ENCODE assay signal across 14 cellular contexts in the genomic region with DNA sequence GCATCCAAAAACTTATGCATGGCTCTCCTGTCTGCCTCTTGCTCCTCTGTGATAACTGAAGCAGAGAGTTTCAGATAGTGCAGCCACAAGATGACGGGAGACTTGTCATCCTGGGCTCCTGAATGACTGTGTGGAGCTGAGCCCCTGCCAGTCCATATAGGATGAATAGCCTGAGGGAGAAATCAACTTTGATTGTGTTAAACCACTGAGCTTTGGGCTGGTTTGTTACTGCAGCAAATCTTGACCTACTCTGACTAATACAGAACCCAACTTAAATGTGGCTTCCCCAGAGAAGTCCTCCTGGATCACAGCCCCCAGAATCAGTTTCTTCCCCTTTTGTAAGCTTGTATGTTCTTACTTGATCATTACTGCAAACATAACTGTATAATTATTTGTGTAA. TPM values are rescaled to one million over a fixed set of nuclear protein-coding genes. Genes with fewer than 3 reads are reported as not detected.
DNase-seq lines count a peak whose midpoint lies in the region; ATAC-seq and TF ChIP-seq lines count a peak whose summit lies in the region.
"Had no signal": no experiment of that assay in that cellular context is flagged by ENCODE, and none has a peak within 500 bp of the region (broad histone marks: within the 10 kb centered on the region; RNA-seq: fewer than 3 reads in every experiment).

No MANE protein-coding gene starts in this region.

- ATAC-seq in heart right ventricle = no peak

- H3K27me3 Mint-ChIP-seq in nephron progenitor cell (ENCODE audit: low read depth, poor library complexity) = peaks cover 32% of the 10 kb centered on the region

- CTCF ChIA-PET in RWPE1 (lab: Yijun Ruan, JAX) = interaction anchor here (0.6 to 1.7 kb wide), 2 partner anchors 10 to 133 kb away, joined by 4 read pairs; no protein-coding TSS in a partner anchor

- H3K4me1 ChIP-seq in left ventricle myocardium inferior (peaks cover 2% of the 10 kb centered on the region), heart right ventricle (peaks cover 0 to 10% (median 0%) of the 10 kb centered on the region in 9 donors), tibial nerve (no peaks in the 10 kb centered on the region)
- H3K4me1 ChIP-seq: Caco-2 had no signal

- 81 to 87% methylated on average over 1 of the region's 1 CpG for WGBS in heart right ventricle, 2 donors
- WGBS in tibial nerve, 2 donors = 85 to 89% methylated on average over 1 of the region's 1 CpG

- H3K4me3 Mint-ChIP-seq in nephron progenitor cell = no peak overlapping the region
- H3K4me3 Mint-ChIP-seq: CD14-positive monocyte; CD8-positive, alpha-beta memory T cell had no signal

- TF ChIP-seq POLR2A in tibial nerve (IDR thresholded peaks at IDR 0.05) = no peak

- POLR2A ChIA-PET in RWPE1 (lab: Yijun Ruan, JAX; ENCODE audit: low non-redundant PET) = no interaction called here

- peaks cover 4% of the 10 kb centered on the region for H3K4me1 Mint-ChIP-seq in nephron progenitor cell
- H3K4me1 Mint-ChIP-seq: CD14-positive monocyte had no signal

- intact Hi-C loops in left ventricle myocardium inferior (cut with micrococcal nuclease) = no loop called here
- intact Hi-C loops in heart right ventricle (cut with DNase I) = no loop called here

- H3K9me3 ChIP-seq in left ventricle myocardium inferior (replicated peaks) (no peaks in the 10 kb centered on the region), heart right ventricle (no peaks in the 10 kb centered on the region), tibial nerve (no peaks in the 10 kb centered on the region)
- H3K9me3 ChIP-seq: Caco-2 had no signal

- no peak for TF ChIP-seq CTCF in left ventricle myocardium inferior (IDR thresholded peaks at IDR 0.05; ENCODE audit: borderline replicate concordance)
- TF ChIP-seq CTCF in heart right ventricle (IDR thresholded peaks at IDR 0.05) = no peak
- TF ChIP-seq CTCF in RWPE1 (conservative IDR thresholded peaks at IDR 0.05; ENCODE audit: low read depth) = no peak
- TF ChIP-seq CTCF in nephron progenitor cell (IDR thresholded peaks at IDR 0.05) = no peak
- no peak for TF ChIP-seq CTCF in tibial nerve (IDR thresholded peaks at IDR 0.05)

- no peaks in the 10 kb centered on the region for H3K36me3 Mint-ChIP-seq in nephron progenitor cell (ENCODE audit: low read depth)
- H3K36me3 Mint-ChIP-seq: CD14-positive monocyte; CD8-positive, alpha-beta memory T cell had no signal

- peaks cover 6% of the 10 kb centered on the region for H3K9me3 Mint-ChIP-seq in nephron progenitor cell
- H3K9me3 Mint-ChIP-seq: CD8-positive, alpha-beta memory T cell had no signal

- H3K36me3 ChIP-seq in left ventricle myocardium inferior (no peaks in the 10 kb centered on the region), heart right ventricle (no peaks in the 10 kb centered on the region), tibial nerve (no peaks in the 10 kb centered on the region)

- H3K4me3 ChIP-seq in left ventricle myocardium inferior (no peak overlapping the region), heart right ventricle (no peak overlapping the region), tibial nerve (no peak overlapping the region)

- DNase-seq in left ventricle myocardium inferior (no peak), heart right ventricle (no peak), RWPE1 (ENCODE audit: low spot score) (no peak), nephron progenitor cell (no peak), tibial nerve (ENCODE audit: low spot score in 2 of 2) (no peak), LoVo (ENCODE audit: low spot score) (no peak)
- DNase-seq: Caco-2; CD8-positive, alpha-beta memory T cell; DMS53; GF-D8; HCEC 1CT had no signal

- peak overlapping the region; percentile 76 for H3K27ac ChIP-seq in left ventricle myocardium inferior (replicated peaks)
- H3K27ac ChIP-seq in heart right ventricle = no peak overlapping the region
- peak overlapping the region; percentile 97 for H3K27ac ChIP-seq in RWPE1
- no peak overlapping the region for H3K27ac ChIP-seq in tibial nerve
- H3K27ac ChIP-seq: 22Rv1, HL-60 had no signal

- TF ChIP-seq EP300 in tibial nerve (IDR thresholded peaks at IDR 0.05) = no peak

- H3K27me3 ChIP-seq in left ventricle myocardium inferior (ENCODE audit: low read depth) = peaks cover 7% of the 10 kb centered on the region
- peaks cover 0 to under 1% (median 0%) of the 10 kb centered on the region in 7 donors for H3K27me3 ChIP-seq in heart right ventricle
- no peaks in the 10 kb centered on the region for H3K27me3 ChIP-seq in tibial nerve

- peak overlapping the region; percentile 44 for H3K27ac Mint-ChIP-seq in nephron progenitor cell
- H3K27ac Mint-ChIP-seq: CD14-positive monocyte had no signal

RNA-seq across cellular contexts. Expression of a gene that starts 11.2 kb away (rescaled TPM):
- total RNA-seq in left ventricle myocardium inferior (48.7 TPM), heart right ventricle (10 to 100 TPM; 47.6 to 62.4 (median 54.5) TPM), tibial nerve (10 to 100 TPM; 11.5 to 27.8 (median 17.8) TPM)
- polyA plus RNA-seq in heart right ventricle = 10 to 100 TPM; 62.0 to 66.2 TPM

RNA-seq across cellular contexts. Expression of a gene that starts 15.2 kb away (rescaled TPM):
- 0.11 TPM for total RNA-seq in left ventricle myocardium inferior
- 1 to 10 TPM in 1 of 10 donors, under 1 TPM in 6, not detected in 3; 0.12 to 1.1 (median 0.36) TPM for total RNA-seq in heart right ventricle
- under 1 TPM; 0.13 to 0.15 TPM for polyA plus RNA-seq in heart right ventricle
- total RNA-seq in tibial nerve = under 1 TPM in 1 of 4 donors, not detected in 3; 0.84 TPM

RNA-seq across cellular contexts. Expression of a gene that starts 29.3 kb away (rescaled TPM):
- total RNA-seq in left ventricle myocardium inferior (74.5 TPM), heart right ventricle (10 to 100 TPM; 51.4 to 84.9 (median 60.0) TPM), tibial nerve (10 to 100 TPM; 45.4 to 52.4 (median 50.7) TPM)
- polyA plus RNA-seq in heart right ventricle = 10 to 100 TPM; 49.1 to 74.5 TPM

RNA-seq across cellular contexts. Expression of a gene that starts 33.4 kb away (rescaled TPM):
- total RNA-seq in left ventricle myocardium inferior = 10.2 TPM
- 10 to 100 TPM in 6 of 10 donors, 1 to 10 TPM in 4; 8.4 to 14.2 (median 10.3) TPM for total RNA-seq in heart right ventricle
- 10 to 100 TPM; 14.4 to 17.5 TPM for polyA plus RNA-seq in heart right ventricle
- total RNA-seq in tibial nerve = 10 to 100 TPM; 22.9 to 27.9 (median 23.3) TPM

RNA-seq across cellular contexts. Expression of a gene that starts 36.3 kb away (rescaled TPM):
- total RNA-seq in left ventricle myocardium inferior (9.4 TPM), heart right ventricle (10 to 100 TPM in 5 of 10 donors, 1 to 10 TPM in 5; 7.7 to 19.2 (median 10.3) TPM), tibial nerve (10 to 100 TPM; 14.4 to 20.2 (median 15.9) TPM)
- 10 to 100 TPM in 1 of 2 donors, 1 to 10 TPM in 1; 5.7 to 25.6 TPM for polyA plus RNA-seq in heart right ventricle

Comparison
In these comparisons a context has a peak if more than half of its experiments do, and no peak if none do; other contexts are left out.
1. H3K27ac ChIP-seq: peak in left ventricle myocardium inferior (single experiment) and RWPE1 (single experiment); none in heart right ventricle (0 of 10) and tibial nerve (0 of 4).